ENCODE assay signal across 34 cellular contexts in genomic region chr15:81053621-81054020, GRCh38.
"Had no signal": no experiment of that assay in that cellular context is flagged by ENCODE, and none has a peak within 500 bp of the region (broad histone marks: within the 10 kb centered on the region; RNA-seq: fewer than 3 reads in every experiment).

No MANE protein-coding gene starts in this region.

- H3K9me3 ChIP-seq: MG63 had no signal

- H3K4me3 ChIP-seq: MG63 had no signal

- DNase-seq: Karpas-422, Kasumi-1, KG1, MG63, MM.1S, MV-4-11, NCI-H1048, NCI-H1092, NCI-H1092 treated with DMSO at 0.1 percent for 48 hours, NCI-H1105, NCI-H1105 treated with DMSO at 0.1 percent for 48 hours, NCI-H1417, NCI-H1417 treated with DMSO at 0.1 percent for 48 hours, NCI-H1436, NCI-H1436 treated with DMSO at 0.1 percent for 48 hours, NCI-H1694, NCI-H1694 treated with DMSO at 0.1 percent for 48 hours, NCI-H187, NCI-H187 treated with DMSO at 0.1 percent for 48 hours, NCI-H1930, NCI-H2029, NCI-H2029 treated with DMSO at 0.1 percent for 48 hours, NCI-H2081, NCI-H2081 treated with DMSO at 0.1 percent for 48 hours, NCI-H2107, NCI-H2171, NCI-H2171 treated with DMSO at 0.1 percent for 48 hours, NCI-H2227 treated with DMSO at 0.1 percent for 48 hours, NCI-H226, NCI-H345, NCI-H510A, NCI-H510A treated with DMSO at 0.1 percent for 48 hours, NCI-H524 had no signal

- H3K27me3 ChIP-seq: MG63 had no signal

- H3K36me3 ChIP-seq: MG63 had no signal

- H3K27ac ChIP-seq: KMS-11 had no signal
